Comparison of ENCODE assay signal across 9 cellular contexts in the genomic region with DNA sequence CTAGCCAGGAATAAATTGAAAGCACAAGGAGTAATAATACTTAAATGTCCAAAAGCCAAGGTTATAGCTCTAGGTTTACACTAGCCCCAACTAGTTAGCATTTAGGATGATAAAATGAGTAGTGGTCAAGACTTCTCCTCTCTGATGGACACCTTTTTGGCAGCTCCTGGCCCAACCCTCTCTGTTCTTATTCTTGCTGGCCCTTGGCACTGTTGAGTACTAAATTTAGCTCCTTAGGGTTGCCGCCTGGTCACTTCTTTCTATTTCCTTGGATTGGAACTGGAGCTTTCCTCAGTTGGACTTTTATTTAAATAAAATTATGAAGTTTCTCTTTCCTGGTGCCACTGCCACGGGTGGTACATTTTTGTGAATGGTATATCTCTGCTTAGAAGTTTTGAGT. TPM values are rescaled to one million over a fixed set of nuclear protein-coding genes. Genes with fewer than 3 reads are reported as not detected.
DNase-seq lines count a peak whose midpoint lies in the region; ATAC-seq and TF ChIP-seq lines count a peak whose summit lies in the region.
"Had no signal": no experiment of that assay in that cellular context is flagged by ENCODE, and none has a peak within 500 bp of the region (broad histone marks: within the 10 kb centered on the region; RNA-seq: fewer than 3 reads in every experiment).

No MANE protein-coding gene starts in this region.

- no peaks in the 10 kb centered on the region for H3K27me3 Mint-ChIP-seq in IgD-negative memory B cell
- H3K27me3 Mint-ChIP-seq in naive thymus-derived CD8-positive, alpha-beta T cell = no peaks in the 10 kb centered on the region

- H3K9me3 Mint-ChIP-seq in IgD-negative memory B cell = no peaks in the 10 kb centered on the region
- no peaks in the 10 kb centered on the region for H3K9me3 Mint-ChIP-seq in naive thymus-derived CD8-positive, alpha-beta T cell

- no TSS peak for BruUV-seq in A673 (replicated peaks; lab: Mats Ljungman, UMichigan)

- H3K36me3 ChIP-seq in A673 (ENCODE audit: insufficient read depth, low read length, poor library complexity, severe bottlenecking) (peaks cover under 1% of the 10 kb centered on the region), tibial nerve (peaks cover 0 to 9% (median 0%) of the 10 kb centered on the region in 3 donors)

- peaks cover 62 to 77% (median 74%) of the 10 kb centered on the region in 3 donors for H3K4me1 Mint-ChIP-seq in IgD-negative memory B cell
- H3K4me1 Mint-ChIP-seq in naive thymus-derived CD8-positive, alpha-beta T cell = peaks cover 47 to 96% (median 89%) of the 10 kb centered on the region in 4 donors

- WGBS in tibial nerve, 2 donors = 20 to 24% methylated on average over 2 of the region's 2 CpGs

- H3K4me3 ChIP-seq in A673 (ENCODE audit: low read depth, low read length, poor library complexity, severe bottlenecking) (peak overlapping the region; percentile 16), coronary artery (no peak overlapping the region), tibial nerve (no peak overlapping the region)
- H3K4me3 ChIP-seq: HAP-1 had no signal

- DNase-seq in A673 (ENCODE audit: low spot score) (no peak), coronary artery (ENCODE audit: low spot score) (no peak), tibial nerve (ENCODE audit: low spot score in 2 of 2) (no peak), H4 (ENCODE audit: low spot score) (no peak)
- no peak for DNase-seq in naive thymus-derived CD8-positive, alpha-beta T cell

- ATAC-seq in naive thymus-derived CD8-positive, alpha-beta T cell = no peak
- ATAC-seq in HG03025 (IDR thresholded peaks at IDR 0.05; ENCODE audit: low FRiP score, unreplicated experiment) (no peak), GM21390 (IDR thresholded peaks at IDR 0.05; ENCODE audit: unreplicated experiment) (no peak)

- H3K27me3 ChIP-seq in A673 (replicated peaks; ENCODE audit: insufficient read depth, low read depth, low read length, poor library complexity) = no peaks in the 10 kb centered on the region
- H3K27me3 ChIP-seq in tibial nerve = no peaks in the 10 kb centered on the region

- no peaks in the 10 kb centered on the region for H3K36me3 Mint-ChIP-seq in IgD-negative memory B cell
- H3K36me3 Mint-ChIP-seq in naive thymus-derived CD8-positive, alpha-beta T cell = peaks cover 0 to 17% (median 0%) of the 10 kb centered on the region in 3 donors

- TF ChIP-seq CTCF in A673 (conservative IDR thresholded peaks at IDR 0.05; ENCODE audit: low read depth, low read length) = no peak
- TF ChIP-seq CTCF in coronary artery (IDR thresholded peaks at IDR 0.05) = no peak
- no peak for TF ChIP-seq CTCF in tibial nerve (IDR thresholded peaks at IDR 0.05)

- no peak for TF ChIP-seq POLR2A in tibial nerve (IDR thresholded peaks at IDR 0.05)

- peaks cover 45% of the 10 kb centered on the region for H3K4me1 ChIP-seq in A673 (ENCODE audit: insufficient read depth, low read length, poor library complexity, severe bottlenecking)
- peaks cover 0 to 91% (median 75%) of the 10 kb centered on the region in 4 donors for H3K4me1 ChIP-seq in tibial nerve

- H3K9me3 ChIP-seq in A673 (ENCODE audit: low read depth, low read length, poor library complexity, severe bottlenecking) (no peaks in the 10 kb centered on the region), tibial nerve (no peaks in the 10 kb centered on the region)
- H3K9me3 ChIP-seq: HAP-1 had no signal

- H3K27ac ChIP-seq in A673 (ENCODE audit: low read depth, low read length, poor library complexity, severe bottlenecking) = peak overlapping the region; percentile 70
- peak overlapping the region; percentile 2 to 40 for H3K27ac ChIP-seq in coronary artery
- peak overlapping the region in 2 of 4 donors; percentile 22 to 60 for H3K27ac ChIP-seq in tibial nerve

- POLR2A ChIA-PET in A673 (lab: Charles Lee; ENCODE audit: low non-redundant PET) = interaction anchor here (1.2 kb wide), 1 partner anchor 22 kb away, joined by 5 read pairs; no protein-coding TSS in a partner anchor
- POLR2A ChIA-PET in naive thymus-derived CD8-positive, alpha-beta T cell (lab: Charles Lee) = interaction anchor here (1.0 to 10.0 kb wide), 8 partner anchors 9 to 64 kb away, joined by 3 to 93 read pairs (median 8); a partner anchor contains a TSS

- H3K4me3 Mint-ChIP-seq in IgD-negative memory B cell = peak overlapping the region in 3 of 4 donors; percentile 15 to 86 (median 85)
- peak overlapping the region; percentile 58 to 85 (median 73) for H3K4me3 Mint-ChIP-seq in naive thymus-derived CD8-positive, alpha-beta T cell

- CTCF ChIA-PET in A673 (lab: Charles Lee) = interaction anchor here (0.5 kb wide), 1 partner anchor 140 kb away, joined by 7 read pairs; no protein-coding TSS in a partner anchor

- intact Hi-C loops in A673 (cut with micrococcal nuclease; ENCODE audit: unreplicated experiment) = no loop called here

- no peak for TF ChIP-seq EP300 in tibial nerve (IDR thresholded peaks at IDR 0.05)

- peak overlapping the region; percentile 25 to 90 (median 61) for H3K27ac Mint-ChIP-seq in IgD-negative memory B cell
- peak overlapping the region in 9 of 10 donors; percentile 29 to 84 (median 74) for H3K27ac Mint-ChIP-seq in naive thymus-derived CD8-positive, alpha-beta T cell

RNA-seq across cellular contexts. Expression of a gene that starts 28.3 kb away (rescaled TPM):
- total RNA-seq in A673 (2021) (120 and 123 TPM in 2 replicates), tibial nerve (10 to 100 TPM; 49.6 to 90.0 (median 54.3) TPM)
- 24.4 TPM for polyA plus RNA-seq in IgD-negative memory B cell
- total RNA-seq in naive thymus-derived CD8-positive, alpha-beta T cell = 100 to 1,000 TPM; 123 TPM
- 10 to 100 TPM; 21.2 to 32.0 (median 28.9) TPM for polyA plus RNA-seq in naive thymus-derived CD8-positive, alpha-beta T cell
- total RNA-seq in H4 (2014; rRNA removed; shearing (Covaris generic)) = 10.7 and 13.0 TPM in 2 replicates
